In genomic region chr12:120125792-120126634, GRCh38 we compare ENCODE assay signal across 11 cellular contexts. TPM values are rescaled to one million over a fixed set of nuclear protein-coding genes. Genes with fewer than 3 reads are reported as not detected.
DNase-seq lines count a peak whose midpoint lies in the region; TF ChIP-seq lines count a peak whose summit lies in the region.
"Had no signal": no experiment of that assay in that cellular context is flagged by ENCODE, and none has a peak within 500 bp of the region (broad histone marks: within the 10 kb centered on the region; RNA-seq: fewer than 3 reads in every experiment).

No MANE protein-coding gene starts in this region.

- H3K27me3 Mint-ChIP-seq in CD4-positive, alpha-beta memory T cell, result no peaks in the 10 kb centered on the region
- no peaks in the 10 kb centered on the region for H3K27me3 Mint-ChIP-seq in nephron progenitor cell (ENCODE audit: low read depth, poor library complexity)
- H3K27me3 Mint-ChIP-seq: activated CD4-positive, alpha-beta T cell treated with anti-CD3 and anti-CD28 coated beads, Interleukin-2, amount 10 ng/mL, durations not matched to agents 7 days and 5 days had no signal

- peak overlapping the region in 5 of 7 donors; percentile 18 to 67 (median 55) for H3K27ac Mint-ChIP-seq in CD4-positive, alpha-beta memory T cell
- H3K27ac Mint-ChIP-seq in nephron progenitor cell, result peak overlapping the region; percentile 95

- TF ChIP-seq CTCF in choroid plexus epithelial cell (conservative IDR thresholded peaks at IDR 0.05; ENCODE audit: low read depth, low read length) (no peak), nephron progenitor cell (IDR thresholded peaks at IDR 0.05) (no peak)

- H3K27ac ChIP-seq in CD4-positive, alpha-beta memory T cell (ENCODE audit: low read depth, low read length), result no peak overlapping the region
- peak overlapping the region; percentile 6; the same call in 1 of the 2 replicates for H3K27ac ChIP-seq in HUES64 (ENCODE audit: low read depth, low read length)
- H3K27ac ChIP-seq: body of pancreas, SJSA1 had no signal

- H3K4me3 Mint-ChIP-seq in CD4-positive, alpha-beta memory T cell, result peak overlapping the region in 1 of 8 donors; percentile 13
- no peak overlapping the region for H3K4me3 Mint-ChIP-seq in nephron progenitor cell
- H3K4me3 Mint-ChIP-seq: activated CD4-positive, alpha-beta T cell treated with anti-CD3 and anti-CD28 coated beads, Interleukin-2, amount 10 ng/mL, durations not matched to agents 7 days and 5 days had no signal

- DNase-seq in CD4-positive, alpha-beta memory T cell, result no peak
- DNase-seq in choroid plexus epithelial cell (ENCODE audit: low read depth), result peak; percentile 76
- DNase-seq in nephron progenitor cell, result no peak
- no peak for DNase-seq in NCI-H82 (lab: John Stamatoyannopoulos, UW)
- no peak for DNase-seq in glomerular visceral epithelial cell (ENCODE audit: extremely low spot score)
- no peak for DNase-seq in KG1 (lab: John Stamatoyannopoulos, UW)
- DNase-seq: activated CD4-positive, alpha-beta T cell treated with anti-CD3 and anti-CD28 coated beads, Interleukin-2, amount 10 ng/mL, durations not matched to agents 7 days and 5 days; NCI-H446 treated with DMSO at 0.1 percent for 48 hours had no signal

- H3K4me1 ChIP-seq in CD4-positive, alpha-beta memory T cell (ENCODE audit: insufficient read depth, low read length), result peaks cover 30% of the 10 kb centered on the region
- H3K4me1 ChIP-seq in HUES64 (ENCODE audit: insufficient read depth, low read length), result no peaks in the 10 kb centered on the region
- H3K4me1 ChIP-seq: body of pancreas, SJSA1 had no signal

- H3K4me3 ChIP-seq in CD4-positive, alpha-beta memory T cell (ENCODE audit: low read length in 2 of 2), result no peak overlapping the region
- H3K4me3 ChIP-seq in HUES64 (ENCODE audit: low read length) (no peak overlapping the region), choroid plexus epithelial cell (ENCODE audit: low read depth, low read length) (no peak overlapping the region)
- H3K4me3 ChIP-seq: body of pancreas, SJSA1 had no signal

- H3K36me3 ChIP-seq in CD4-positive, alpha-beta memory T cell (ENCODE audit: insufficient read depth, low read length), result peaks cover 34% of the 10 kb centered on the region
- H3K36me3 ChIP-seq in HUES64 (ENCODE audit: insufficient read depth, low read length), result peaks cover 53% of the 10 kb centered on the region

- no peak overlapping the region for H3K9ac ChIP-seq in HUES64 (ENCODE audit: low read depth, low read length)

- peaks cover 22 to 41% (median 26%) of the 10 kb centered on the region in 4 donors for H3K4me1 Mint-ChIP-seq in CD4-positive, alpha-beta memory T cell
- H3K4me1 Mint-ChIP-seq in nephron progenitor cell, result peaks cover under 1% of the 10 kb centered on the region

- POLR2A ChIA-PET in CD4-positive, alpha-beta memory T cell (lab: Charles Lee; ENCODE audit: partially characterized antibody), result interaction anchor here (0.8 to 3.0 kb wide), 5 partner anchors 9 to 133 kb away, joined by 3 to 15 read pairs (median 5); partner anchors contain the start of genes RAB35 and RPLP0

- CTCF ChIA-PET in CD4-positive, alpha-beta memory T cell (lab: Charles Lee; ENCODE audit: partially characterized antibody), result interaction anchor here (0.9 to 2.5 kb wide), 2 partner anchors 8 to 11 kb away, joined by 3 to 11 read pairs; partner anchors contain the start of gene RAB35

- 92% methylated on average over 6 of the region's 6 CpGs for WGBS in HUES64

- H3K36me3 Mint-ChIP-seq in CD4-positive, alpha-beta memory T cell, result peaks cover 20 to 40% of the 10 kb centered on the region in 2 donors
- peaks cover 33% of the 10 kb centered on the region for H3K36me3 Mint-ChIP-seq in nephron progenitor cell (ENCODE audit: low read depth)

- no peaks in the 10 kb centered on the region for H3K27me3 ChIP-seq in CD4-positive, alpha-beta memory T cell (ENCODE audit: insufficient read depth, low read length)
- no peaks in the 10 kb centered on the region for H3K27me3 ChIP-seq in HUES64 (ENCODE audit: insufficient read depth, low read length)
- H3K27me3 ChIP-seq: body of pancreas, SJSA1 had no signal

- no peaks in the 10 kb centered on the region for H3K9me3 ChIP-seq in CD4-positive, alpha-beta memory T cell (ENCODE audit: control insufficient read depth in 1 of 2, low read length in 2 of 2)
- no peaks in the 10 kb centered on the region for H3K9me3 ChIP-seq in HUES64 (ENCODE audit: insufficient read depth, low read depth, low read length)
- H3K9me3 ChIP-seq: body of pancreas, SJSA1 had no signal

- intact Hi-C loops in CD4-positive, alpha-beta memory T cell (cut with micrococcal nuclease), result no loop called here

- no peaks in the 10 kb centered on the region for H3K9me3 Mint-ChIP-seq in CD4-positive, alpha-beta memory T cell
- no peaks in the 10 kb centered on the region for H3K9me3 Mint-ChIP-seq in nephron progenitor cell
- H3K9me3 Mint-ChIP-seq: activated CD4-positive, alpha-beta T cell treated with anti-CD3 and anti-CD28 coated beads, Interleukin-2, amount 10 ng/mL, durations not matched to agents 7 days and 5 days had no signal

RNA-seq across cellular contexts. Expression of gene RAB35, which starts 9.5 kb away (rescaled TPM):
- 10 to 100 TPM; 66.2 to 71.3 TPM for total RNA-seq in CD4-positive, alpha-beta memory T cell
- polyA plus RNA-seq in CD4-positive, alpha-beta memory T cell, result 10 to 100 TPM; 12.4 to 24.7 TPM
- polyA plus RNA-seq in HUES64 (2013, experiment 1 of 2), result 34.7 TPM
- polyA plus RNA-seq in HUES64 (2013, experiment 2 of 2), result 29.9 TPM
